1 cellular context compared by ENCODE assay signal in genomic region chr4:3489451-3489962, GRCh38.
TF ChIP-seq lines count a peak whose summit lies in the region.

No MANE protein-coding gene starts in this region.

TF ChIP-seq in H1, 55 proteins besides CTCF, POLR2A, EP300 and RAD21:
- TF ChIP-seq GABPA (IDR thresholded peaks at IDR 0.05; ENCODE audit: borderline replicate concordance, insufficient read depth, low read length) (peak; percentile 62; the same call in 1 of the 2 replicates), NANOG (IDR thresholded peaks at IDR 0.05; ENCODE audit: insufficient read depth, low read depth, low read length, poor library complexity, severe bottlenecking) (no peak)
